Comparison of ENCODE assay signal across 1 cellular context in genomic region chr19:13190781-13191540, GRCh38.
TF ChIP-seq lines count a peak whose summit lies in the region.

No MANE protein-coding gene starts in this region.

TF ChIP-seq in HepG2, 621 proteins besides CTCF, POLR2A, EP300 and RAD21 (continues in another document):
- TF ChIP-seq SOX5 (CRISPR knock-in tag; IDR thresholded peaks at IDR 0.05; ENCODE audit: borderline replicate concordance) (0 out of 2 replicates have a peak, but pooled peaks have one; percentile 10), ZBTB38 (CRISPR knock-in tag; IDR thresholded peaks at IDR 0.05) (no peak), HNF4G (IDR thresholded peaks at IDR 0.05; ENCODE audit: borderline replicate concordance, low read depth, low read length) (peak; percentile 76), HNF4G (CRISPR knock-in tag; IDR thresholded peaks at IDR 0.05; ENCODE audit: borderline replicate concordance, low read depth) (peak; percentile 67; the same call in 1 of the 2 replicates), DDIT3 (CRISPR knock-in tag; IDR thresholded peaks at IDR 0.05) (no peak), CCAR2 (optimal IDR thresholded peaks at IDR 0.05; ENCODE audit: low read depth, low read length) (no peak), HDAC2 (CRISPR knock-in tag; IDR thresholded peaks at IDR 0.05) (peak; percentile 57; the same call in 1 of the 2 replicates), DBP (CRISPR knock-in tag; IDR thresholded peaks at IDR 0.05; ENCODE audit: not compliant biosample characterization) (no peak), PCBP2 (optimal IDR thresholded peaks at IDR 0.05; ENCODE audit: low read depth, low read length, poor library complexity, severe bottlenecking) (no peak), KLF16 (CRISPR knock-in tag; IDR thresholded peaks at IDR 0.05) (0 out of 4 replicates have a peak, but pooled peaks of 1 of the 2 experiments have one; percentile 34), MEIS1 (CRISPR knock-in tag; IDR thresholded peaks at IDR 0.05; ENCODE audit: borderline replicate concordance) (no peak), ZNF10 (CRISPR knock-in tag; IDR thresholded peaks at IDR 0.05; ENCODE audit: borderline replicate concordance, low read depth) (no peak), NONO (IDR thresholded peaks at IDR 0.05) (no peak), NONO (CRISPR knock-in tag; conservative IDR thresholded peaks at IDR 0.05) (0 out of 2 replicates have a peak, but pooled peaks have one; percentile 16), YEATS2 (CRISPR knock-in tag; IDR thresholded peaks at IDR 0.05; ENCODE audit: borderline replicate concordance) (no peak), MED1 (CRISPR knock-in tag; IDR thresholded peaks at IDR 0.05) (peak; percentile 60), RFX5 (IDR thresholded peaks at IDR 0.05; ENCODE audit: low read depth, low read length) (no peak), ZNF333 (CRISPR knock-in tag; IDR thresholded peaks at IDR 0.05; ENCODE audit: borderline replicate concordance) (no peak), RBM22 (optimal IDR thresholded peaks at IDR 0.05; ENCODE audit: low read length) (no peak), NFYB (CRISPR knock-in tag; IDR thresholded peaks at IDR 0.05) (no peak), FOXA1 (IDR thresholded peaks at IDR 0.05) (no peak), FOXA1 (CRISPR knock-in tag; IDR thresholded peaks at IDR 0.05) (no peak), YEATS4 (CRISPR knock-in tag; IDR thresholded peaks at IDR 0.05; ENCODE audit: borderline replicate concordance) (no peak), CEBPB (IDR thresholded peaks at IDR 0.05; ENCODE audit: borderline replicate concordance, low read depth, low read length) (no peak), ZNF570 (CRISPR knock-in tag; IDR thresholded peaks at IDR 0.05; ENCODE audit: borderline replicate concordance) (no peak), CREB3 (CRISPR knock-in tag; IDR thresholded peaks at IDR 0.05) (no peak), ATRX (CRISPR knock-in tag; IDR thresholded peaks at IDR 0.05; ENCODE audit: borderline replicate concordance) (no peak), ZNF17 (CRISPR knock-in tag; IDR thresholded peaks at IDR 0.05) (no peak), ZC3H13 (CRISPR knock-in tag; IDR thresholded peaks at IDR 0.05) (no peak), ZNF773 (CRISPR knock-in tag; IDR thresholded peaks at IDR 0.05; ENCODE audit: borderline replicate concordance) (no peak), ZFAT (CRISPR knock-in tag; conservative IDR thresholded peaks at IDR 0.05) (no peak), SCMH1 (CRISPR knock-in tag; IDR thresholded peaks at IDR 0.05; ENCODE audit: borderline replicate concordance) (no peak), ZBTB14 (CRISPR knock-in tag; IDR thresholded peaks at IDR 0.05) (no peak), RXRB (CRISPR knock-in tag; IDR thresholded peaks at IDR 0.05; ENCODE audit: borderline replicate concordance) (peak; percentile 68; the same call in 1 of the 2 replicates), ZNF160 (CRISPR knock-in tag; IDR thresholded peaks at IDR 0.05) (no peak), SSRP1 (CRISPR knock-in tag; IDR thresholded peaks at IDR 0.05) (no peak), ZNF20 (CRISPR knock-in tag; IDR thresholded peaks at IDR 0.05) (no peak), SAP130 (CRISPR knock-in tag; IDR thresholded peaks at IDR 0.05; ENCODE audit: low read depth) (peak; percentile 72; the same call in 1 of the 2 replicates), ZNF891 (CRISPR knock-in tag; IDR thresholded peaks at IDR 0.05) (no peak), SP2 (CRISPR knock-in tag; IDR thresholded peaks at IDR 0.05) (no peak), MYPOP (CRISPR knock-in tag; IDR thresholded peaks at IDR 0.05) (no peak), SETDB1 (CRISPR knock-in tag; IDR thresholded peaks at IDR 0.05; ENCODE audit: borderline replicate concordance) (no peak), ZNF616 (CRISPR knock-in tag; IDR thresholded peaks at IDR 0.05; ENCODE audit: low read depth) (no peak)
- TF ChIP-seq, protein P1, sequence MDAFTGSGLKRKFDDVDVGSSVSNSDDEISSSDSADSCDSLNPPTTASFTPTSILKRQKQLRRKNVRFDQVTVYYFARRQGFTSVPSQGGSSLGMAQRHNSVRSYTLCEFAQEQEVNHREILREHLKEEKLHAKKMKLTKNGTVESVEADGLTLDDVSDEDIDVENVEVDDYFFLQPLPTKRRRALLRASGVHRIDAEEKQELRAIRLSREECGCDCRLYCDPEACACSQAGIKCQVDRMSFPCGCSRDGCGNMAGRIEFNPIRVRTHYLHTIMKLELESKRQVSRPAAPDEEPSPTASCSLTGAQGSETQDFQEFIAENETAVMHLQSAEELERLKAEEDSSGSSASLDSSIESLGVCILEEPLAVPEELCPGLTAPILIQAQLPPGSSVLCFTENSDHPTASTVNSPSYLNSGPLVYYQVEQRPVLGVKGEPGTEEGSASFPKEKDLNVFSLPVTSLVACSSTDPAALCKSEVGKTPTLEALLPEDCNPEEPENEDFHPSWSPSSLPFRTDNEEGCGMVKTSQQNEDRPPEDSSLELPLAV (CRISPR knock-in tag; conservative IDR thresholded peaks at IDR 0.05; ENCODE audit: low read depth): no peak
- TF ChIP-seq, protein P2, sequence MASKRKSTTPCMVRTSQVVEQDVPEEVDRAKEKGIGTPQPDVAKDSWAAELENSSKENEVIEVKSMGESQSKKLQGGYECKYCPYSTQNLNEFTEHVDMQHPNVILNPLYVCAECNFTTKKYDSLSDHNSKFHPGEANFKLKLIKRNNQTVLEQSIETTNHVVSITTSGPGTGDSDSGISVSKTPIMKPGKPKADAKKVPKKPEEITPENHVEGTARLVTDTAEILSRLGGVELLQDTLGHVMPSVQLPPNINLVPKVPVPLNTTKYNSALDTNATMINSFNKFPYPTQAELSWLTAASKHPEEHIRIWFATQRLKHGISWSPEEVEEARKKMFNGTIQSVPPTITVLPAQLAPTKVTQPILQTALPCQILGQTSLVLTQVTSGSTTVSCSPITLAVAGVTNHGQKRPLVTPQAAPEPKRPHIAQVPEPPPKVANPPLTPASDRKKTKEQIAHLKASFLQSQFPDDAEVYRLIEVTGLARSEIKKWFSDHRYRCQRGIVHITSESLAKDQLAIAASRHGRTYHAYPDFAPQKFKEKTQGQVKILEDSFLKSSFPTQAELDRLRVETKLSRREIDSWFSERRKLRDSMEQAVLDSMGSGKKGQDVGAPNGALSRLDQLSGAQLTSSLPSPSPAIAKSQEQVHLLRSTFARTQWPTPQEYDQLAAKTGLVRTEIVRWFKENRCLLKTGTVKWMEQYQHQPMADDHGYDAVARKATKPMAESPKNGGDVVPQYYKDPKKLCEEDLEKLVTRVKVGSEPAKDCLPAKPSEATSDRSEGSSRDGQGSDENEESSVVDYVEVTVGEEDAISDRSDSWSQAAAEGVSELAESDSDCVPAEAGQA (IDR thresholded peaks at IDR 0.05; ENCODE audit: low read depth): no peak
- TF ChIP-seq, protein P2 (CRISPR knock-in tag; IDR thresholded peaks at IDR 0.05; ENCODE audit: borderline replicate concordance): no peak
- TF ChIP-seq, protein P3, sequence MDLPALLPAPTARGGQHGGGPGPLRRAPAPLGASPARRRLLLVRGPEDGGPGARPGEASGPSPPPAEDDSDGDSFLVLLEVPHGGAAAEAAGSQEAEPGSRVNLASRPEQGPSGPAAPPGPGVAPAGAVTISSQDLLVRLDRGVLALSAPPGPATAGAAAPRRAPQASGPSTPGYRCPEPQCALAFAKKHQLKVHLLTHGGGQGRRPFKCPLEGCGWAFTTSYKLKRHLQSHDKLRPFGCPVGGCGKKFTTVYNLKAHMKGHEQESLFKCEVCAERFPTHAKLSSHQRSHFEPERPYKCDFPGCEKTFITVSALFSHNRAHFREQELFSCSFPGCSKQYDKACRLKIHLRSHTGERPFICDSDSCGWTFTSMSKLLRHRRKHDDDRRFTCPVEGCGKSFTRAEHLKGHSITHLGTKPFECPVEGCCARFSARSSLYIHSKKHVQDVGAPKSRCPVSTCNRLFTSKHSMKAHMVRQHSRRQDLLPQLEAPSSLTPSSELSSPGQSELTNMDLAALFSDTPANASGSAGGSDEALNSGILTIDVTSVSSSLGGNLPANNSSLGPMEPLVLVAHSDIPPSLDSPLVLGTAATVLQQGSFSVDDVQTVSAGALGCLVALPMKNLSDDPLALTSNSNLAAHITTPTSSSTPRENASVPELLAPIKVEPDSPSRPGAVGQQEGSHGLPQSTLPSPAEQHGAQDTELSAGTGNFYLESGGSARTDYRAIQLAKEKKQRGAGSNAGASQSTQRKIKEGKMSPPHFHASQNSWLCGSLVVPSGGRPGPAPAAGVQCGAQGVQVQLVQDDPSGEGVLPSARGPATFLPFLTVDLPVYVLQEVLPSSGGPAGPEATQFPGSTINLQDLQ (CRISPR knock-in tag; IDR thresholded peaks at IDR 0.05): no peak
- TF ChIP-seq, protein P4, sequence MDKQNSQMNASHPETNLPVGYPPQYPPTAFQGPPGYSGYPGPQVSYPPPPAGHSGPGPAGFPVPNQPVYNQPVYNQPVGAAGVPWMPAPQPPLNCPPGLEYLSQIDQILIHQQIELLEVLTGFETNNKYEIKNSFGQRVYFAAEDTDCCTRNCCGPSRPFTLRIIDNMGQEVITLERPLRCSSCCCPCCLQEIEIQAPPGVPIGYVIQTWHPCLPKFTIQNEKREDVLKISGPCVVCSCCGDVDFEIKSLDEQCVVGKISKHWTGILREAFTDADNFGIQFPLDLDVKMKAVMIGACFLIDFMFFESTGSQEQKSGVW (CRISPR knock-in tag; IDR thresholded peaks at IDR 0.05; ENCODE audit: borderline replicate concordance): no peak
- TF ChIP-seq, protein P5, sequence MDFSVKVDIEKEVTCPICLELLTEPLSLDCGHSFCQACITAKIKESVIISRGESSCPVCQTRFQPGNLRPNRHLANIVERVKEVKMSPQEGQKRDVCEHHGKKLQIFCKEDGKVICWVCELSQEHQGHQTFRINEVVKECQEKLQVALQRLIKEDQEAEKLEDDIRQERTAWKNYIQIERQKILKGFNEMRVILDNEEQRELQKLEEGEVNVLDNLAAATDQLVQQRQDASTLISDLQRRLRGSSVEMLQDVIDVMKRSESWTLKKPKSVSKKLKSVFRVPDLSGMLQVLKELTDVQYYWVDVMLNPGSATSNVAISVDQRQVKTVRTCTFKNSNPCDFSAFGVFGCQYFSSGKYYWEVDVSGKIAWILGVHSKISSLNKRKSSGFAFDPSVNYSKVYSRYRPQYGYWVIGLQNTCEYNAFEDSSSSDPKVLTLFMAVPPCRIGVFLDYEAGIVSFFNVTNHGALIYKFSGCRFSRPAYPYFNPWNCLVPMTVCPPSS (IDR thresholded peaks at IDR 0.05): no peak
